Comparison of ENCODE assay signal across 18 cellular contexts in genomic region chr2:129896226-129897100, GRCh38.
A peak's percentile ranks its signal among the peaks of the same experiment; 100 is the strongest.
DNase-seq lines count a peak whose midpoint lies in the region; ATAC-seq, FAIRE-seq and TF ChIP-seq lines count a peak whose summit lies in the region.
"Had no signal": no experiment of that assay in that cellular context is flagged by ENCODE, and none has a peak within 500 bp of the region (broad histone marks: within the 10 kb centered on the region; RNA-seq: fewer than 3 reads in every experiment).

No MANE protein-coding gene starts in this region.

- no peak overlapping the region for H2BK12ac ChIP-seq in H9 (ENCODE audit: insufficient read length, low read depth, low read length)

- no peak overlapping the region for H3K56ac ChIP-seq in H9 (ENCODE audit: insufficient read length, low read depth, low read length)

- TF ChIP-seq EP300 in HepG2 (IDR thresholded peaks at IDR 0.05; ENCODE audit: low read depth in 2 of 2, low read length in 2 of 2) (no peak), HepG2 (CRISPR knock-in tag; IDR thresholded peaks at IDR 0.05; ENCODE audit: borderline replicate concordance) (no peak)

- no peak overlapping the region for H3K18ac ChIP-seq in H9 (ENCODE audit: insufficient read length, low read depth, low read length)

- DNase-seq in bronchial epithelial cell (ENCODE audit: low read depth), result no peak
- DNase-seq in ecto neural progenitor cell (ENCODE audit: low spot score), result peak; percentile 32
- DNase-seq in HepG2 (ENCODE audit: low spot score), result no peak
- peak; percentile 46 to 65 for DNase-seq in vagina (ENCODE audit: extremely low spot score in 2 of 2)
- no peak for DNase-seq in AG08396 (ENCODE audit: low spot score)
- no peak for DNase-seq in H9
- DNase-seq: Caco-2; CD8-positive, alpha-beta memory T cell; DND-41; GDM1; GOT3; HCEC 1CT; HFFc6 had no signal

- no peaks in the 10 kb centered on the region for H4K20me1 ChIP-seq in HepG2 (ENCODE audit: insufficient read depth, low read length)
- H4K20me1 ChIP-seq in H9 (ENCODE audit: control insufficient read depth, insufficient read depth, insufficient read length), result no peaks in the 10 kb centered on the region
- H4K20me1 ChIP-seq: BLaER1 had no signal

- CTCF ChIA-PET in HepG2 (lab: Yijun Ruan, JAX; ENCODE audit: low intra/inter-chr PET ratio, low total read pairs), result no interaction called here

- peaks cover 3 to 4% of the 10 kb centered on the region in 2 experiments; a peak in 3 of 4 replicates for H3K4me1 Mint-ChIP-seq in H9
- H3K4me1 Mint-ChIP-seq: CD8-positive, alpha-beta memory T cell had no signal

- FAIRE-seq in bronchial epithelial cell (lab: Jason Lieb, UNC) (peak; percentile 86), HepG2 (lab: Jason Lieb, UNC) (no peak)
- FAIRE-seq: A549, GM12892 had no signal

- H2AK5ac ChIP-seq in H9 (ENCODE audit: insufficient read length, low read length), result no peak overlapping the region

- H3K9me3 Mint-ChIP-seq in H9, result peaks cover 5 to 12% of the 10 kb centered on the region in 2 experiments; a peak in 4 of 5 replicates
- H3K9me3 Mint-ChIP-seq: CD8-positive, alpha-beta memory T cell; HFFc6 had no signal

- no peak overlapping the region for H3K4me2 ChIP-seq in HepG2 (ENCODE audit: low read depth, low read length)
- no peak overlapping the region for H3K4me2 ChIP-seq in H9 (ENCODE audit: insufficient read depth, insufficient read length, low read length)
- H3K4me2 ChIP-seq: A549, BLaER1 had no signal

- H3K36me3 Mint-ChIP-seq in H9 (ENCODE audit: insufficient read depth in 1 of 3, low read depth in 3 of 3), result no peaks in the 10 kb centered on the region
- H3K36me3 Mint-ChIP-seq: CD8-positive, alpha-beta memory T cell; IgD-negative memory B cell had no signal

- no peak overlapping the region for H2BK20ac ChIP-seq in H9 (ENCODE audit: low read depth, low read length, poor library complexity, severe bottlenecking)

- no peaks in the 10 kb centered on the region for H3K23me2 ChIP-seq in H9 (ENCODE audit: insufficient read length, low read depth, low read length, poor library complexity, severe bottlenecking)

- H3K9me3 ChIP-seq in HepG2 (ENCODE audit: low read length) (no peaks in the 10 kb centered on the region), vagina (no peaks in the 10 kb centered on the region), H9 (ENCODE audit: control insufficient read depth, low read depth, low read length) (no peaks in the 10 kb centered on the region)
- H3K9me3 ChIP-seq: A549, BLaER1, Caco-2 had no signal

- intact Hi-C loops in HepG2 (cut with micrococcal nuclease; ENCODE audit: unreplicated experiment) (no loop called here), vagina (cut with DNase I) (no loop called here)

- H3K27me3 Mint-ChIP-seq in H9 (ENCODE audit: low read depth), result peaks cover 16% of the 10 kb centered on the region

- no peaks in the 10 kb centered on the region for H3K79me2 ChIP-seq in HepG2 (ENCODE audit: insufficient read depth, low read length)
- no peaks in the 10 kb centered on the region for H3K79me2 ChIP-seq in H9 (ENCODE audit: insufficient read depth, low read length)

- POLR2A ChIA-PET in HepG2 (lab: Yijun Ruan, JAX), result no interaction called here

- H2BK120ac ChIP-seq in H9 (ENCODE audit: low read depth, low read length, poor library complexity, severe bottlenecking), result no peak overlapping the region

- H3T11ph ChIP-seq in H9 (ENCODE audit: low read length), result no peak overlapping the region

- H3K4me3 Mint-ChIP-seq in H9, result no peak overlapping the region
- H3K4me3 Mint-ChIP-seq: CD8-positive, alpha-beta memory T cell; HFFc6; IgD-negative memory B cell had no signal

- H3K4me1 ChIP-seq in HepG2 (ENCODE audit: insufficient read depth, low read length), result no peaks in the 10 kb centered on the region
- H3K4me1 ChIP-seq in vagina, result no peaks in the 10 kb centered on the region
- no peaks in the 10 kb centered on the region for H3K4me1 ChIP-seq in H9 (ENCODE audit: insufficient read depth, low read length)
- H3K4me1 ChIP-seq: A549, BLaER1, Caco-2 had no signal

- no peaks in the 10 kb centered on the region for H3K27me3 ChIP-seq in bronchial epithelial cell (ENCODE audit: control insufficient read depth, insufficient read depth, low read length)
- peaks cover 3 to 31% of the 10 kb centered on the region in 2 experiments; a peak in 3 of 5 replicates for H3K27me3 ChIP-seq in HepG2 (ENCODE audit: control insufficient read depth in 1 of 2, insufficient read depth in 2 of 2, low read length in 2 of 2)
- H3K27me3 ChIP-seq in vagina, result no peaks in the 10 kb centered on the region
- no peaks in the 10 kb centered on the region for H3K27me3 ChIP-seq in H9 (ENCODE audit: insufficient read depth, low read length)
- H3K27me3 ChIP-seq: BLaER1 had no signal

- H4K8ac ChIP-seq in H9 (replicated peaks; ENCODE audit: insufficient read length, low read depth, low read length), result no peak overlapping the region

- no peak overlapping the region for H2BK15ac ChIP-seq in H9 (ENCODE audit: low read depth, low read length)

- no peaks in the 10 kb centered on the region for H3K36me3 ChIP-seq in bronchial epithelial cell (ENCODE audit: control insufficient read depth, insufficient read depth, low read length)
- no peaks in the 10 kb centered on the region for H3K36me3 ChIP-seq in HepG2 (replicated peaks in 1 of 2; ENCODE audit: control insufficient read depth in 1 of 2, insufficient read depth in 2 of 2, low read length in 2 of 2)
- H3K36me3 ChIP-seq in vagina, result no peaks in the 10 kb centered on the region
- H3K36me3 ChIP-seq: BLaER1 had no signal

- no peak overlapping the region for H4K91ac ChIP-seq in H9 (ENCODE audit: insufficient read length, low read depth, low read length)

- H3K14ac ChIP-seq in H9 (ENCODE audit: insufficient read depth, low read length), result no peak overlapping the region

- H3K27ac Mint-ChIP-seq in H9, result no peak overlapping the region
- H3K27ac Mint-ChIP-seq: CD8-positive, alpha-beta memory T cell; HFFc6; IgD-negative memory B cell had no signal

- ATAC-seq in HepG2, result no peak
- ATAC-seq in HG03354 (IDR thresholded peaks at IDR 0.05; ENCODE audit: poor library complexity, severe bottlenecking, unreplicated experiment), result no peak
- ATAC-seq: A549 had no signal

- H3K9ac ChIP-seq in HepG2 (ENCODE audit: insufficient read depth, low read depth, low read length) (no peak overlapping the region), H9 (ENCODE audit: extremely low read depth, insufficient read length, low read length) (no peak overlapping the region)
- H3K9ac ChIP-seq: BLaER1 had no signal

- no peak overlapping the region for H4K5ac ChIP-seq in H9 (ENCODE audit: insufficient read length, low read depth, low read length)

- no peaks in the 10 kb centered on the region for H3K79me1 ChIP-seq in H9 (ENCODE audit: insufficient read depth, low read depth, low read length, poor library complexity, severe bottlenecking)

- in situ Hi-C loops in HepG2 (cut with HindIII; ENCODE audit: extremely low pct_ligation_motif_present, low pct_unique_long_range_greater_than_20kb), result no loop called here

- H3K4me3 ChIP-seq in bronchial epithelial cell (ENCODE audit: low read depth, low read length) (no peak overlapping the region), HepG2 (replicated peaks in 1 of 3; ENCODE audit: insufficient read depth in 1 of 3, low read depth in 2 of 3, low read length in 3 of 3) (no peak overlapping the region), vagina (no peak overlapping the region)
- H3K4me3 ChIP-seq: A549, BLaER1 had no signal

- H3K27ac ChIP-seq in HepG2 (ENCODE audit: extremely low read length, insufficient read depth, low read length) (no peak overlapping the region), vagina (no peak overlapping the region), H9 (ENCODE audit: insufficient read length, low read depth, low read length) (no peak overlapping the region)
- H3K27ac ChIP-seq: A549, BLaER1 had no signal

- no TSS peak for BruUV-seq in HepG2 (replicated peaks; lab: Mats Ljungman, UMichigan)

- no peak for TF ChIP-seq RAD21 in HepG2 (CRISPR knock-in tag; IDR thresholded peaks at IDR 0.05)

- H2AFZ ChIP-seq in HepG2 (ENCODE audit: low read length) (no peak overlapping the region), H9 (ENCODE audit: low read length) (no peak overlapping the region)

- no peak overlapping the region for H3K23ac ChIP-seq in H9 (ENCODE audit: insufficient read length, low read depth, low read length)

- TF ChIP-seq POLR2A in HepG2 (IDR thresholded peaks at IDR 0.05; ENCODE audit: insufficient read depth in 1 of 2, low read depth in 2 of 2, low read length in 2 of 2) (no peak), vagina (IDR thresholded peaks at IDR 0.05) (no peak)

- no peak overlapping the region for H2BK5ac ChIP-seq in H9 (ENCODE audit: insufficient read length, low read length)

- no peak overlapping the region for H3K4ac ChIP-seq in H9 (ENCODE audit: low read depth, low read length)

- no peak for TF ChIP-seq CTCF in bronchial epithelial cell (IDR thresholded peaks at IDR 0.05; ENCODE audit: insufficient read depth, low read length, severe bottlenecking)
- no peak for TF ChIP-seq CTCF in HepG2 (CRISPR knock-in tag; IDR thresholded peaks at IDR 0.05)
- no peak for TF ChIP-seq CTCF in vagina (IDR thresholded peaks at IDR 0.05)
- no peak for TF ChIP-seq CTCF in H9 (conservative IDR thresholded peaks at IDR 0.05)

- 6% methylated on average over 9 of the region's 9 CpGs for WGBS in HepG2 (ENCODE audit: low lambda C conversion rate)
- no CpG with 5 or more reads among the region's 9 CpGs for WGBS in H9 (ENCODE audit: extremely low coverage, insufficient read length, low lambda C conversion rate)

TF ChIP-seq in HepG2, 621 proteins besides CTCF, POLR2A, EP300 and RAD21:
- TF ChIP-seq ZFP36 (IDR thresholded peaks at IDR 0.05; ENCODE audit: borderline replicate concordance, low read depth, low read length, partially characterized antibody), result no peak
- no peak for TF ChIP-seq NR1H2 (CRISPR knock-in tag; IDR thresholded peaks at IDR 0.05; ENCODE audit: borderline replicate concordance, low read depth)
- peak; percentile 9 to 25; a peak in 1 of 4 replicates for TF ChIP-seq MAFK (conservative IDR thresholded peaks at IDR 0.05 in 1 of 2, IDR thresholded peaks at IDR 0.05 in 1 of 2; ENCODE audit: low read length in 2 of 2)

Comparison
In these comparisons a context has a peak if more than half of its experiments do, and no peak if none do; other contexts are left out.
1. DNase-seq: peak in ecto neural progenitor cell (single experiment) and vagina (2 of 2); none in bronchial epithelial cell (single experiment), HepG2 (single experiment), AG08396 (single experiment) and H9 (single experiment).